Comparison of ENCODE assay signal across 8 cellular contexts in the genomic region with DNA sequence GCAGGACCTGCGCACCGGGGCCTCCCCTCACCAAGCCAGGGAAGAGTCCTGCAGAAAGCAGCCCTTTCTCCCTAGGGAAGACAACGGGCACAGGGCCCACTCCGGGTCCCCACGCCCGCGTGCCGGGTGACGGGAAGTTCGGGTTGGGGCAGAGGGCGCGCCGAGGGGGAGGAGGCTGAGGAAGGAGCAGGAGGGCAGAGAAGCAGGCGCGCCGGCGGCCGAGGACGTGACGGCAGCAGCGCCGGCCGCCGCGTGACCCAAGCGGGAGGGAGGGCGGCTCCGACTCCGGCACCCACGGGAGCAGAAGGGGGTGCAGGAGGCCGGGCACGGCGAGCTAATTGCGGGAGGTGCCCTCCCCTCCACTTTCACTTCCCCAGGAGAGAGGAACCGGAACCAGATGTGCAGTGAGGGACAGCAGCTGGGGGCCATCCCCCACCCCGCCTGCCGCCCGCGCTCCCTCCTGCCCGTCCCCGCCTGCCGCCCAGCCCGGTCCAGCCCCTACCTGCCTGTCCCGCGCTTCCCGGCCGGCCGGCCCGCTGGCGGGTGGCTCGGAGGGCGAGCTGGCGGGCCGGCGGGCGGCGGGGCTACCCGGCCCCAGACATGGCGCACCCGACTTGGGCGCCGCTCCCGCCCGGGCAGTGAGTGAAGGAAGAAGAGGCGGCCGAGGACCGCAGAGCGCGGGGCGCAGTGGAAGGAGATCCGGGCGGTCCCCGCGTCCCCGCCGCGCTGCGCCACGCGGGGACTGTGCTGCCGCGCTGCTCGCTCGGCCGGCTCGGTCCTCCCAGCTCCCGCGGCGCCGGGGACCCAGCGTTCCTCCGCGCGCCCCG. TPM values are rescaled to one million over a fixed set of nuclear protein-coding genes. Genes with fewer than 3 reads are reported as not detected.
DNase-seq lines count a peak whose midpoint lies in the region; ATAC-seq lines count a peak whose summit lies in the region.

No MANE protein-coding gene starts in this region.

- H3K9me3 Mint-ChIP-seq in activated CD4-positive, alpha-beta memory T cell treated with anti-CD3 and anti-CD28 coated beads, Interleukin-2, amount 10 ng/mL, durations not matched to agents 7 days and 5 days = no peaks in the 10 kb centered on the region

- peaks cover 75% of the 10 kb centered on the region for H3K36me3 Mint-ChIP-seq in activated CD4-positive, alpha-beta memory T cell treated with anti-CD3 and anti-CD28 coated beads, Interleukin-2, amount 10 ng/mL, durations not matched to agents 7 days and 5 days (ENCODE audit: low read depth)

- H3K9me3 ChIP-seq in effector memory CD4-positive, alpha-beta T cell (ENCODE audit: control insufficient read depth, low read length) = no peaks in the 10 kb centered on the region

- no peaks in the 10 kb centered on the region for H3K27me3 ChIP-seq in effector memory CD4-positive, alpha-beta T cell (replicated peaks; ENCODE audit: control insufficient read depth, insufficient read depth, low read length, poor library complexity, severe bottlenecking)

- DNase-seq in 8988T = peak; percentile 78
- DNase-seq in NCI-H2227 (lab: John Stamatoyannopoulos, UW; ENCODE audit: unreplicated experiment) = peak; percentile 67
- peak; percentile 82 for DNase-seq in activated CD4-positive, alpha-beta memory T cell treated with anti-CD3 and anti-CD28 coated beads, Interleukin-2, amount 10 ng/mL, durations not matched to agents 7 days and 5 days
- peak; percentile 72 for DNase-seq in effector memory CD4-positive, alpha-beta T cell
- peak; percentile 97 for DNase-seq in mesenteric fat pad (ENCODE audit: low spot score)
- DNase-seq in stimulated activated CD8-positive, alpha-beta memory T cell treated with anti-CD3 and anti-CD28 coated beads, Interleukin-2, amount 100 ng/mL, for 1 hour (ENCODE audit: low read depth in 2 of 2) = peak; percentile 48 to 61

- peaks cover 52% of the 10 kb centered on the region for H3K36me3 ChIP-seq in effector memory CD4-positive, alpha-beta T cell (ENCODE audit: control insufficient read depth, insufficient read depth, low read length)

- no peaks in the 10 kb centered on the region for H3K27me3 Mint-ChIP-seq in activated CD4-positive, alpha-beta memory T cell treated with anti-CD3 and anti-CD28 coated beads, Interleukin-2, amount 10 ng/mL, durations not matched to agents 7 days and 5 days

- ATAC-seq in GM18508 (IDR thresholded peaks at IDR 0.05; ENCODE audit: insufficient read depth, unreplicated experiment) (peak; percentile 42), HG02943 (IDR thresholded peaks at IDR 0.05; ENCODE audit: low read depth, unreplicated experiment) (peak; percentile 64)

- H3K27ac ChIP-seq in effector memory CD4-positive, alpha-beta T cell (ENCODE audit: insufficient read depth, low read length, poor library complexity, severe bottlenecking) = peak overlapping the region; percentile 77

- peak overlapping the region; percentile 79 for H3K4me3 ChIP-seq in effector memory CD4-positive, alpha-beta T cell (ENCODE audit: insufficient read depth, low read depth, low read length, poor library complexity, severe bottlenecking)

- H3K4me1 ChIP-seq in effector memory CD4-positive, alpha-beta T cell (ENCODE audit: control insufficient read depth, insufficient read depth, low read length, poor library complexity, severe bottlenecking) = peaks cover 25% of the 10 kb centered on the region

- CTCF ChIA-PET in activated CD4-positive, alpha-beta memory T cell treated with anti-CD3 and anti-CD28 coated beads, Interleukin-2, amount 10 ng/mL, durations not matched to agents 7 days and 5 days (lab: Charles Lee) = interaction anchor here (0.6 to 4.7 kb wide), 21 partner anchors 11 to 301 kb away, joined by 3 to 52 read pairs (median 5); partner anchors contain the start of genes CREB3L4, CRTC2, GATAD2B and JTB

- peak overlapping the region; percentile 92 for H3K4me3 Mint-ChIP-seq in activated CD4-positive, alpha-beta memory T cell treated with anti-CD3 and anti-CD28 coated beads, Interleukin-2, amount 10 ng/mL, durations not matched to agents 7 days and 5 days

- POLR2A ChIA-PET in activated CD4-positive, alpha-beta memory T cell treated with anti-CD3 and anti-CD28 coated beads, Interleukin-2, amount 10 ng/mL, durations not matched to agents 7 days and 5 days (lab: Charles Lee) = interaction anchor here (0.8 to 6.9 kb wide), 25 partner anchors 8 to 410 kb away, joined by 3 to 165 read pairs (median 8); partner anchors contain the start of genes CREB3L4, CRTC2, GATAD2B and JTB

- peaks cover 37% of the 10 kb centered on the region for H3K4me1 Mint-ChIP-seq in activated CD4-positive, alpha-beta memory T cell treated with anti-CD3 and anti-CD28 coated beads, Interleukin-2, amount 10 ng/mL, durations not matched to agents 7 days and 5 days

- peak overlapping the region; percentile 99 for H3K27ac Mint-ChIP-seq in activated CD4-positive, alpha-beta memory T cell treated with anti-CD3 and anti-CD28 coated beads, Interleukin-2, amount 10 ng/mL, durations not matched to agents 7 days and 5 days

RNA-seq across cellular contexts. Expression of gene DENND4B, which starts 0.5 kb away (rescaled TPM):
- total RNA-seq in activated CD4-positive, alpha-beta memory T cell treated with anti-CD3 and anti-CD28 coated beads, Interleukin-2, amount 10 ng/mL, durations not matched to agents 7 days and 5 days = 100 to 1,000 TPM; 159 to 166 TPM
- 67.5 TPM for total RNA-seq in mesenteric fat pad

RNA-seq across cellular contexts. Expression of gene CRTC2, which starts 12.4 kb away (rescaled TPM):
- 100 to 1,000 TPM; 107 TPM for total RNA-seq in activated CD4-positive, alpha-beta memory T cell treated with anti-CD3 and anti-CD28 coated beads, Interleukin-2, amount 10 ng/mL, durations not matched to agents 7 days and 5 days
- total RNA-seq in mesenteric fat pad = 36.4 TPM

RNA-seq across cellular contexts. Expression of gene SLC39A1, which starts 17.3 kb away (rescaled TPM):
- total RNA-seq in activated CD4-positive, alpha-beta memory T cell treated with anti-CD3 and anti-CD28 coated beads, Interleukin-2, amount 10 ng/mL, durations not matched to agents 7 days and 5 days = 10 to 100 TPM; 42.5 to 42.6 TPM
- 92.2 TPM for total RNA-seq in mesenteric fat pad

RNA-seq across cellular contexts. Expression of gene CREB3L4, which starts 21.7 kb away (rescaled TPM):
- total RNA-seq in activated CD4-positive, alpha-beta memory T cell treated with anti-CD3 and anti-CD28 coated beads, Interleukin-2, amount 10 ng/mL, durations not matched to agents 7 days and 5 days = 1 to 10 TPM; 7.0 to 8.4 TPM
- 5.1 TPM for total RNA-seq in mesenteric fat pad

RNA-seq across cellular contexts. Expression of gene GATAD2B, which starts 23.2 kb away (rescaled TPM):
- 10 to 100 TPM; 70.8 to 71.1 TPM for total RNA-seq in activated CD4-positive, alpha-beta memory T cell treated with anti-CD3 and anti-CD28 coated beads, Interleukin-2, amount 10 ng/mL, durations not matched to agents 7 days and 5 days
- total RNA-seq in mesenteric fat pad = 37.4 TPM

Comparison
In these comparisons a context has a peak if more than half of its experiments do, and no peak if none do; other contexts are left out.
1. Peak in every context shown above with its lines: DNase-seq, ATAC-seq, H3K4me3 ChIP-seq and H3K27ac ChIP-seq.